8 cellular contexts compared by ENCODE assay signal in the genomic region with DNA sequence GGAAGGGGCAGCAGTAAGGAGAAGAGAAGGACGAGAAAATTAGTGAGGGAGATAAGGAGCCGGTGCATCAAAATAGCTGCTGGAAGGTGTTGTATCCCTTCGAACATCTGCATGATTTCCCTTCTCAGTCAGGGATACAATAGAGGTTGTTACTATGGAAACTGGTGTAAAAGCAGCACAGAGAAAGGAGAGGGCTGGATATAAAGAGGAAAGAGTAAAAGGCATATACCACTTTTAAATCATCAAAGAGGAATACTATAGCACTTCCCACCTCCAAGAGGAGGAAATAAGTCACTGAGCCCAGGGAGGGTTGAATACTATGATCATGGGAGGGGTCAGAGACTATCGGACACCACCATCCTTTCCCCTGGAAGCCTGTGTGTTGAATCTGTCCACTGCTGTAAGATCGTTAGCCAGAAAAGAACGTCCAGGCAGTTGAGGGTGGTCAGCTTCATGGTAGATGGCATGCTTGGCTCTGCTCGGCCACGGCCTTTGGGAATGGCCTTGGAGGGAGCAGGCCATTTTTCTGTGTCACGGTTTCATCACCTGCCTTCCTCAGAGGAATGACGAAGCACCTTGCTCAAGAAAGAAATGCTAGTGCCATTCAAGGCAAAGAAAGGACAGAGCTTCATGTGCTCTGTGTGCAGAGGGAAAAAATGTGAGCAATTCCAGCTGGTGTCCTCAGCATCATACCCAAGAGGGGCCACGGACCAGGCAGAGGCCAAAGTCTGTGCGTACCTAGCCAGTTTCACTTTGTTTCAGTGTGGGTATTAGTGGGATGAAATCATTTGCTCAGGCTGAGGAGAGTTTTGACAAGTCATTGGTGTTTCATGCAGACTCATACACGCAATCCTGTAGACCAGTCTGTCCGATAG.
DNase-seq lines count a peak whose midpoint lies in the region; ATAC-seq and TF ChIP-seq lines count a peak whose summit lies in the region.
"Had no signal": no experiment of that assay in that cellular context is flagged by ENCODE, and none has a peak within 500 bp of the region (broad histone marks: within the 10 kb centered on the region; RNA-seq: fewer than 3 reads in every experiment).

No MANE protein-coding gene starts in this region.

- H3K27me3 ChIP-seq in PC-3 (ENCODE audit: low read length) (no peaks in the 10 kb centered on the region), sigmoid colon (no peaks in the 10 kb centered on the region)

- no peak for TF ChIP-seq EP300 in sigmoid colon (IDR thresholded peaks at IDR 0.05)

- CTCF ChIA-PET in PC-3 (lab: Charles Lee) = no interaction called here

- no peak overlapping the region for H3K4me3 ChIP-seq in PC-3 (ENCODE audit: low read length)
- no peak overlapping the region for H3K4me3 ChIP-seq in sigmoid colon

- WGBS in sigmoid colon, 2 donors = 60 to 78% methylated on average over 14 of the region's 14 CpGs

- peak overlapping the region; percentile 68; the same call in 1 of the 2 replicates for H3K4me2 ChIP-seq in PC-3 (ENCODE audit: low read length)

- no peak overlapping the region for H3K9ac ChIP-seq in PC-3 (ENCODE audit: low read length)

- TF ChIP-seq POLR2A in sigmoid colon (IDR thresholded peaks at IDR 0.05) = no peak

- H2AFZ ChIP-seq in PC-3 (ENCODE audit: low read length) = no peak overlapping the region

- no peaks in the 10 kb centered on the region for H3F3A ChIP-seq in PC-3 (ENCODE audit: low read length, unreplicated experiment)

- intact Hi-C loops in PC-3 (cut with micrococcal nuclease) (no loop called here), sigmoid colon (cut with DNase I) (loop anchor here (1.0 to 2.0 kb wide), 3 partner anchors 35 to 55 kb away; no protein-coding TSS in a partner anchor)

- H3K4me1 ChIP-seq in PC-3 (ENCODE audit: insufficient read depth, low read length) = peaks cover 18% of the 10 kb centered on the region
- H3K4me1 ChIP-seq in sigmoid colon = peaks cover 0 to 57% (median 55%) of the 10 kb centered on the region in 4 donors

- no peaks in the 10 kb centered on the region for H3K79me2 ChIP-seq in PC-3 (ENCODE audit: low read length)

- POLR2A ChIA-PET in PC-3 (lab: Charles Lee; ENCODE audit: unreplicated experiment) = interaction anchor here (0.6 kb wide), 1 partner anchor 866 kb away, joined by 3 read pairs; no protein-coding TSS in a partner anchor

- no peaks in the 10 kb centered on the region for H3K9me3 ChIP-seq in PC-3 (ENCODE audit: low read length)
- no peaks in the 10 kb centered on the region for H3K9me3 ChIP-seq in sigmoid colon

- BruUV-seq in PC-3 (replicated peaks; lab: Mats Ljungman, UMichigan) = no TSS peak

- no peaks in the 10 kb centered on the region for H3K36me3 ChIP-seq in PC-3 (ENCODE audit: low read depth, low read length)
- no peaks in the 10 kb centered on the region for H3K36me3 ChIP-seq in sigmoid colon

- no peaks in the 10 kb centered on the region for H4K20me1 ChIP-seq in PC-3 (ENCODE audit: low read length)

- H3K27ac ChIP-seq in PC-3 (ENCODE audit: low read length) = no peak overlapping the region
- H3K27ac ChIP-seq in sigmoid colon = peak overlapping the region; percentile 88 to 99 (median 96)

- H3K9me2 ChIP-seq in PC-3 (replicated peaks; ENCODE audit: low read length) = no peaks in the 10 kb centered on the region

- ATAC-seq in PC-3 (no peak), GM21515 (IDR thresholded peaks at IDR 0.05; ENCODE audit: unreplicated experiment) (no peak)

- TF ChIP-seq CTCF in PC-3 (conservative IDR thresholded peaks at IDR 0.05; ENCODE audit: low read depth, low read length) (no peak), sigmoid colon (IDR thresholded peaks at IDR 0.05) (no peak)

- DNase-seq in HuH-7.5 (ENCODE audit: low spot score) = peak; percentile 61
- no peak for DNase-seq in PC-3
- DNase-seq in inferior parietal cortex (ENCODE audit: extremely low spot score) = peak; percentile 51
- peak; percentile 55 for DNase-seq in sigmoid colon
- DNase-seq in hepatic stellate cell (ENCODE audit: low spot score) = no peak
- DNase-seq in LoVo (ENCODE audit: low spot score) = no peak
- DNase-seq: NCI-H526 treated with DMSO at 0.1 percent for 48 hours had no signal

Comparison
In these comparisons a context has a peak if more than half of its experiments do, and no peak if none do; other contexts are left out.
1. DNase-seq: peak in HuH-7.5 (single experiment), inferior parietal cortex (single experiment) and sigmoid colon (single experiment); none in PC-3 (single experiment), hepatic stellate cell (single experiment) and LoVo (single experiment).